In the genomic region with DNA sequence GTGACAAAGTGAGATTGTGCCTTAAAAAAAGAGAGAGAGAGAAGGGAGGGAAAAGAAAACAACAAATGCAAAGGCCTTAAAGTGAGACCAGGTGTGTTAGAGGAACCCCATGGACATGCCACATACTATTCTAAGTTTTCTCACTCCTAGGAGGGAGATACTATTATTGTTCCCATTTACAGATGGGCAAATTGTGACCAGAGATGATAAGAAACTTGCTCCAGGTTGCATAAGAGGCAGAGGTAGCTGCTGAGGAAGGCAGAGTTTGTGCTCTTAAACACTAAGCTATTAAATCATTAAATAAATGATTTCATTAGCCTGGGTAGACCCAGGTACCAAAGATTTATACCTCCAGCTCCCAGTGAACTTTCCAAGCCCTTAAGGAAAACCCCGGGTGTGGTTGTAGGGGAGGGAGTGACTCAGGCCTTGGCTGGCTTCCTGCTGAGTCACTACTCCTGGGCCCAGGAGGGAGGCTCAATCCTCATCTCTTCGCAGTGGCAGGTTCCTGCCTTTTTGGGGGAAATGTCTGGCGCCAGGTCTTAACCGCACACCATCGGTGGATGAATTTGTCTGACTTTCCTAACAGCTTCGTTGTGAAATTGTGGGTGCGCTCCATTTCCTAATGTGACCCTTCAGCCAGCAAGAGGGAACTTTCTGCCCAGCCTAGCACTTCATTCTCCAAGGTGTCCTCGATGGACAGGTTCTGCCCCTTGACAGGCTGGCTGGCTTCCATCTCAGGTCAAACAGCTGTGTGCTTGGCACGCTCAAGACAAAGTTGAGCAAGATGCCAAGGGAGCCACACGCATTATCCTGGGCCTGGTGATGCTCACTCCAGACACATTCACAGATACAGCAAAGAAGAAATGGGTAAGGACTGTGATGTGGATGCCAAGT, we compare ENCODE assay signal across 1 cellular context.
TF ChIP-seq lines count a peak whose summit lies in the region.

No MANE protein-coding gene starts in this region.

TF ChIP-seq in GM23338, 12 proteins besides CTCF, POLR2A, EP300 and RAD21 (continued from another document):
- TF ChIP-seq, protein P1, sequence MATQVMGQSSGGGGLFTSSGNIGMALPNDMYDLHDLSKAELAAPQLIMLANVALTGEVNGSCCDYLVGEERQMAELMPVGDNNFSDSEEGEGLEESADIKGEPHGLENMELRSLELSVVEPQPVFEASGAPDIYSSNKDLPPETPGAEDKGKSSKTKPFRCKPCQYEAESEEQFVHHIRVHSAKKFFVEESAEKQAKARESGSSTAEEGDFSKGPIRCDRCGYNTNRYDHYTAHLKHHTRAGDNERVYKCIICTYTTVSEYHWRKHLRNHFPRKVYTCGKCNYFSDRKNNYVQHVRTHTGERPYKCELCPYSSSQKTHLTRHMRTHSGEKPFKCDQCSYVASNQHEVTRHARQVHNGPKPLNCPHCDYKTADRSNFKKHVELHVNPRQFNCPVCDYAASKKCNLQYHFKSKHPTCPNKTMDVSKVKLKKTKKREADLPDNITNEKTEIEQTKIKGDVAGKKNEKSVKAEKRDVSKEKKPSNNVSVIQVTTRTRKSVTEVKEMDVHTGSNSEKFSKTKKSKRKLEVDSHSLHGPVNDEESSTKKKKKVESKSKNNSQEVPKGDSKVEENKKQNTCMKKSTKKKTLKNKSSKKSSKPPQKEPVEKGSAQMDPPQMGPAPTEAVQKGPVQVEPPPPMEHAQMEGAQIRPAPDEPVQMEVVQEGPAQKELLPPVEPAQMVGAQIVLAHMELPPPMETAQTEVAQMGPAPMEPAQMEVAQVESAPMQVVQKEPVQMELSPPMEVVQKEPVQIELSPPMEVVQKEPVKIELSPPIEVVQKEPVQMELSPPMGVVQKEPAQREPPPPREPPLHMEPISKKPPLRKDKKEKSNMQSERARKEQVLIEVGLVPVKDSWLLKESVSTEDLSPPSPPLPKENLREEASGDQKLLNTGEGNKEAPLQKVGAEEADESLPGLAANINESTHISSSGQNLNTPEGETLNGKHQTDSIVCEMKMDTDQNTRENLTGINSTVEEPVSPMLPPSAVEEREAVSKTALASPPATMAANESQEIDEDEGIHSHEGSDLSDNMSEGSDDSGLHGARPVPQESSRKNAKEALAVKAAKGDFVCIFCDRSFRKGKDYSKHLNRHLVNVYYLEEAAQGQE (IDR thresholded peaks at IDR 0.05; ENCODE audit: unreplicated experiment) = no peak
- TF ChIP-seq CREB1 (CRISPR knock-in tag; IDR thresholded peaks at IDR 0.05; ENCODE audit: low read depth) = no peak
